8 cellular contexts compared by ENCODE assay signal in the genomic region with DNA sequence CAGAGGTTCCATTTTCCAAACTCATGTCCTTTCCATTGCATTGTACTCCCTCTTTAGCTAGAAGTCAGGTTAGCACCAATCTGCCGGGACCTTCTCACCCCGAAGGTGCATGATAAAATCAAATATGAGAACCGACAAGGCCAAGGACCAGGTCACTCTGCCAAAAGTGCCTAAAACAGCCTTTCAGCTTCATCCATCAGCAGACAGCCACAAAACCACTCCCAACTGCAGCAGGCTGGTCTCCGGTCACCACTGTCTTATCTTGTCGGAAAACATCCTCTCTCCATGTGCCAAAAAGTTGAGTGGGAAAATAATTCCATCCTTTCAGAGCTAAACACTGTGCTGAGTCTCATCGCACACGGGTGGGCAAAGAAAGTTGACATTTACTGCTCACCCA. TPM values are rescaled to one million over a fixed set of nuclear protein-coding genes. Genes with fewer than 3 reads are reported as not detected.
A peak's percentile ranks its signal among the peaks of the same experiment; 100 is the strongest.
DNase-seq lines count a peak whose midpoint lies in the region; ATAC-seq lines count a peak whose summit lies in the region.

No MANE protein-coding gene starts in this region.

- H3K4me1 ChIP-seq in iPS-18a (ENCODE audit: control insufficient read depth, low read depth, low read length) = peaks cover 7% of the 10 kb centered on the region

- peaks cover 6% of the 10 kb centered on the region for H3K36me3 Mint-ChIP-seq in T-helper 1 cell treated with Interleukin-12 subunit alpha and Interleukin-12 subunit beta and Interleukin-4 antibody, amounts not matched to agents 30 μg/mL and 1 μg/mL, for 36 hours (ENCODE audit: low read depth)
- H3K36me3 Mint-ChIP-seq in activated CD4-positive, alpha-beta memory T cell treated with anti-CD3 and anti-CD28 coated beads for 36 hours = peaks cover 3% of the 10 kb centered on the region

- POLR2A ChIA-PET in activated CD4-positive, alpha-beta memory T cell treated with anti-CD3 and anti-CD28 coated beads for 36 hours (lab: Charles Lee) = no interaction called here

- CTCF ChIA-PET in activated CD4-positive, alpha-beta memory T cell treated with anti-CD3 and anti-CD28 coated beads for 36 hours (lab: Charles Lee) = interaction anchor here (0.7 to 2.0 kb wide), 2 partner anchors 29 to 74 kb away, joined by 3 to 7 read pairs; no protein-coding TSS in a partner anchor

- H3K9me3 Mint-ChIP-seq in T-helper 1 cell treated with Interleukin-12 subunit alpha and Interleukin-12 subunit beta and Interleukin-4 antibody, amounts not matched to agents 30 μg/mL and 1 μg/mL, for 36 hours = no peaks in the 10 kb centered on the region
- H3K9me3 Mint-ChIP-seq in activated CD4-positive, alpha-beta memory T cell treated with anti-CD3 and anti-CD28 coated beads for 36 hours = no peaks in the 10 kb centered on the region
- no peaks in the 10 kb centered on the region for H3K9me3 Mint-ChIP-seq in stimulated activated naive CD8-positive, alpha-beta T cell treated with anti-CD3 and anti-CD28 coated beads, Interleukin-15, amount 100 ng/mL, for 72 hours

- H3K27ac Mint-ChIP-seq in T-helper 1 cell treated with Interleukin-12 subunit alpha and Interleukin-12 subunit beta and Interleukin-4 antibody, amounts not matched to agents 30 μg/mL and 1 μg/mL, for 36 hours = no peak overlapping the region
- H3K27ac Mint-ChIP-seq in activated CD4-positive, alpha-beta memory T cell treated with anti-CD3 and anti-CD28 coated beads for 36 hours = no peak overlapping the region
- H3K27ac Mint-ChIP-seq in stimulated activated naive CD8-positive, alpha-beta T cell treated with anti-CD3 and anti-CD28 coated beads, Interleukin-15, amount 100 ng/mL, for 72 hours = no peak overlapping the region

- H3K27ac ChIP-seq in iPS-18a (ENCODE audit: low read length) = no peak overlapping the region

- no peaks in the 10 kb centered on the region for H3K27me3 Mint-ChIP-seq in T-helper 1 cell treated with Interleukin-12 subunit alpha and Interleukin-12 subunit beta and Interleukin-4 antibody, amounts not matched to agents 30 μg/mL and 1 μg/mL, for 36 hours (ENCODE audit: low read depth)
- no peaks in the 10 kb centered on the region for H3K27me3 Mint-ChIP-seq in activated CD4-positive, alpha-beta memory T cell treated with anti-CD3 and anti-CD28 coated beads for 36 hours
- H3K27me3 Mint-ChIP-seq in stimulated activated naive CD8-positive, alpha-beta T cell treated with anti-CD3 and anti-CD28 coated beads, Interleukin-15, amount 100 ng/mL, for 72 hours = no peaks in the 10 kb centered on the region

- intact Hi-C loops in activated CD4-positive, alpha-beta memory T cell treated with anti-CD3 and anti-CD28 coated beads for 36 hours (cut with micrococcal nuclease) = no loop called here

- H3K4me3 Mint-ChIP-seq in T-helper 1 cell treated with Interleukin-12 subunit alpha and Interleukin-12 subunit beta and Interleukin-4 antibody, amounts not matched to agents 30 μg/mL and 1 μg/mL, for 36 hours = peak overlapping the region; percentile 84
- H3K4me3 Mint-ChIP-seq in activated CD4-positive, alpha-beta memory T cell treated with anti-CD3 and anti-CD28 coated beads for 36 hours = peak overlapping the region; percentile 86
- peak overlapping the region; percentile 82 to 86 for H3K4me3 Mint-ChIP-seq in stimulated activated naive CD8-positive, alpha-beta T cell treated with anti-CD3 and anti-CD28 coated beads, Interleukin-15, amount 100 ng/mL, for 72 hours

- DNase-seq in T-helper 1 cell = no peak
- DNase-seq in activated CD4-positive, alpha-beta memory T cell treated with anti-CD3 and anti-CD28 coated beads for 36 hours = no peak
- no peak for DNase-seq in stimulated activated naive CD8-positive, alpha-beta T cell treated with anti-CD3 and anti-CD28 coated beads, Interleukin-15, amount 100 ng/mL, for 72 hours
- no peak for DNase-seq in stimulated activated naive CD4-positive, alpha-beta T cell treated with Interleukin-2 at 50 U/mL for 16 hours (lab: John Stamatoyannopoulos, UW)

- peak overlapping the region; percentile 84 for H3K4me3 ChIP-seq in iPS-18a (ENCODE audit: low read length)

- H3K4me1 Mint-ChIP-seq in T-helper 1 cell treated with Interleukin-12 subunit alpha and Interleukin-12 subunit beta and Interleukin-4 antibody, amounts not matched to agents 30 μg/mL and 1 μg/mL, for 36 hours (ENCODE audit: low read depth) = peaks cover 40% of the 10 kb centered on the region
- peaks cover 52% of the 10 kb centered on the region for H3K4me1 Mint-ChIP-seq in activated CD4-positive, alpha-beta memory T cell treated with anti-CD3 and anti-CD28 coated beads for 36 hours (ENCODE audit: low read depth)
- peaks cover 70% of the 10 kb centered on the region for H3K4me1 Mint-ChIP-seq in stimulated activated naive CD8-positive, alpha-beta T cell treated with anti-CD3 and anti-CD28 coated beads, Interleukin-15, amount 100 ng/mL, for 72 hours

- no peak for ATAC-seq in stimulated activated naive CD8-positive, alpha-beta T cell treated with anti-CD3 and anti-CD28 coated beads, Interleukin-15, amount 100 ng/mL, for 72 hours
- ATAC-seq in GM21528 (IDR thresholded peaks at IDR 0.05; ENCODE audit: low FRiP score, unreplicated experiment) (no peak), GM18858 (IDR thresholded peaks at IDR 0.05; ENCODE audit: unreplicated experiment) (no peak)

- peaks cover 12% of the 10 kb centered on the region for H3K27me3 ChIP-seq in iPS-18a (ENCODE audit: control insufficient read depth, insufficient read depth, low read length)

- no peaks in the 10 kb centered on the region for H3K36me3 ChIP-seq in iPS-18a (ENCODE audit: control insufficient read depth, low read depth, low read length)

- no peak overlapping the region for H3K9ac ChIP-seq in iPS-18a (ENCODE audit: low read length)

- no peaks in the 10 kb centered on the region for H3K9me3 ChIP-seq in iPS-18a (ENCODE audit: control insufficient read depth, low read depth, low read length)

RNA-seq across cellular contexts. Expression of a gene that starts 1.4 kb away (rescaled TPM):
- total RNA-seq in activated CD4-positive, alpha-beta memory T cell treated with anti-CD3 and anti-CD28 coated beads for 36 hours = 10 to 100 TPM; 57.9 to 58.9 TPM

RNA-seq across cellular contexts. Expression of a gene that starts 1.6 kb away (rescaled TPM):
- total RNA-seq in activated CD4-positive, alpha-beta memory T cell treated with anti-CD3 and anti-CD28 coated beads for 36 hours = 10 to 100 TPM; 28.2 to 29.1 TPM

RNA-seq across cellular contexts. Expression of a gene that starts 60.0 kb away (rescaled TPM):
- 10 to 100 TPM; 65.1 to 65.7 TPM for total RNA-seq in activated CD4-positive, alpha-beta memory T cell treated with anti-CD3 and anti-CD28 coated beads for 36 hours
